Comparison of ENCODE assay signal across 27 cellular contexts in the genomic region with DNA sequence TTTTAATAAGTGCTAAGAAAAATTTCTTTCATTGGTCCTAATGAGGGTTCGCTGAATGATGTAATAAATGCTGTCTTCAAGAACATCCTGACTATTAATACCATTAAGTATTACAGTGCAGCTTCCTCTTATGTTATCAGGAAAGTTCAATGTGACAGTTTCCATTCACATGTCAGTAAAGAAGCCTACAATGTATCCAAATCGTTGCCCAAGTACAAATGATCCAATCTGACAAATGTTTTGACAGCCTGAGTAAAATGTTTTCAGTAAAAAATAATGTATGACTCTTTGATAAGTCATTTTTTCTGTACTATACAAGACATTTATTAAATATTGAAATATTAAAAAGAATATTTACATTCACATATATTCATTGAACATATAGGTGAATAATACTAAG.
"Had no signal": no experiment of that assay in that cellular context is flagged by ENCODE, and none has a peak within 500 bp of the region (broad histone marks: within the 10 kb centered on the region; RNA-seq: fewer than 3 reads in every experiment).

No MANE protein-coding gene starts in this region.

- DNase-seq: naive B cell; naive thymus-derived CD8-positive, alpha-beta T cell; nephron progenitor cell; occipital lobe; pancreas; retina; right lobe of liver; sigmoid colon; small intestine; stimulated activated CD4-positive, alpha-beta T cell treated with anti-CD3 and anti-CD28 coated beads, Interleukin-15, amount 100 ng/mL, for 24 hours; stimulated activated CD4-positive, alpha-beta T cell treated with anti-CD3 and anti-CD28 coated beads, Interleukin-2, amount 100 ng/mL, for 24 hours; stimulated activated CD4-positive, alpha-beta T cell treated with anti-CD3 and anti-CD28 coated beads, Interleukin-2, amount 100 ng/mL, for 48 hours; stimulated activated CD4-positive, alpha-beta T cell treated with anti-CD3 and anti-CD28 coated beads, Interleukin-4, amount 100 ng/mL, for 24 hours; stimulated activated naive B cell treated with anti-CD40 and anti-IgM and Interleukin-4, amounts not matched to agents 10 μg/mL and 1 μg/mL and 100 μg/mL, for 72 hours; stimulated activated naive CD4-positive, alpha-beta T cell treated with Interleukin-2 at 50 U/mL for 16 hours; stomach; thyroid gland; trophoblast cell; upper lobe of left lung had no signal

- H3K36me3 ChIP-seq: neural progenitor cell, pancreas, prostate gland, right atrium auricular region, right lobe of liver, sigmoid colon, stomach, thoracic aorta, thyroid gland, tibial nerve, upper lobe of left lung, vagina had no signal

- H3K9me3 ChIP-seq: pancreas, prostate gland, right atrium auricular region, right lobe of liver, sigmoid colon, stomach, thoracic aorta, thyroid gland, tibial nerve, upper lobe of left lung, vagina had no signal

- H3K27ac ChIP-seq: neural progenitor cell, pancreas, prostate gland, right atrium auricular region, right lobe of liver, sigmoid colon, stomach, thoracic aorta, thyroid gland, tibial nerve, upper lobe of left lung, vagina had no signal

- H3K4me2 ChIP-seq: neural progenitor cell had no signal

- H3K4me1 ChIP-seq: neural progenitor cell, pancreas, prostate gland, right atrium auricular region, right lobe of liver, sigmoid colon, stomach, thyroid gland, tibial nerve, upper lobe of left lung, vagina had no signal

- H3K27me3 ChIP-seq: neural progenitor cell, right atrium auricular region, right lobe of liver, sigmoid colon, stomach, thyroid gland, tibial nerve, upper lobe of left lung, vagina had no signal

- H3K4me3 ChIP-seq: neural progenitor cell, pancreas, prostate gland, right atrium auricular region, right lobe of liver, sigmoid colon, stomach, thoracic aorta, thyroid gland, tibial nerve, upper lobe of left lung, vagina had no signal

- ATAC-seq: naive thymus-derived CD8-positive, alpha-beta T cell; natural killer cell treated with Interleukin-12 subunit alpha and Interleukin-12 subunit beta and Interleukin-15 and Interleukin-18, amount 100 ng/mL, for 72 hours; pancreas; right lobe of liver; stimulated activated effector memory CD8-positive, alpha-beta T cell treated with anti-CD3 and anti-CD28 coated beads, Interleukin-12 subunit alpha, Interleukin-12 subunit beta, amount 100 ng/mL, for 72 hours; stimulated activated naive B cell treated with anti-CD40 and anti-IgM and Interleukin-4, amounts not matched to agents 10 μg/mL and 1 μg/mL and 100 μg/mL, for 72 hours had no signal

- H2AFZ ChIP-seq: neural progenitor cell had no signal
